9 cellular contexts compared by ENCODE assay signal in genomic region chr17:77419547-77420475, GRCh38.
DNase-seq lines count a peak whose midpoint lies in the region; ATAC-seq lines count a peak whose summit lies in the region.
"Had no signal": no experiment of that assay in that cellular context is flagged by ENCODE, and none has a peak within 500 bp of the region (broad histone marks: within the 10 kb centered on the region; RNA-seq: fewer than 3 reads in every experiment).

No MANE protein-coding gene starts in this region.

- H3K4me3 ChIP-seq in mesodermal cell (ENCODE audit: extremely low read depth, insufficient read depth, low read length, poor library complexity, severe bottlenecking): no peak overlapping the region
- H3K4me3 ChIP-seq: GM23248 had no signal

- no peaks in the 10 kb centered on the region for H3K9me3 ChIP-seq in mesodermal cell (ENCODE audit: control insufficient read depth, low read length)

- no peaks in the 10 kb centered on the region for H3K27me3 Mint-ChIP-seq in activated CD8-positive, alpha-beta T cell treated with anti-CD3 and anti-CD28 coated beads, Interleukin-2, amount 10 ng/mL, durations not matched to agents 7 days and 5 days (ENCODE audit: low read depth)

- H3K27ac Mint-ChIP-seq in activated CD8-positive, alpha-beta T cell treated with anti-CD3 and anti-CD28 coated beads, Interleukin-2, amount 10 ng/mL, durations not matched to agents 7 days and 5 days: peak overlapping the region; percentile 80

- H3K9me3 Mint-ChIP-seq in activated CD8-positive, alpha-beta T cell treated with anti-CD3 and anti-CD28 coated beads, Interleukin-2, amount 10 ng/mL, durations not matched to agents 7 days and 5 days (ENCODE audit: insufficient read depth): no peaks in the 10 kb centered on the region

- DNase-seq in COLO668 (lab: John Stamatoyannopoulos, UW; ENCODE audit: unreplicated experiment) (peak; percentile 75), HuH-7 (ENCODE audit: low spot score) (peak; percentile 64), C1 segment of cervical spinal cord (lab: John Stamatoyannopoulos, UW) (no peak), retina (no peak)
- DNase-seq in activated CD8-positive, alpha-beta T cell treated with anti-CD3 and anti-CD28 coated beads, Interleukin-2, amount 10 ng/mL, durations not matched to agents 7 days and 5 days: peak; percentile 74
- DNase-seq: GM23248 had no signal

- CTCF ChIA-PET in activated CD8-positive, alpha-beta T cell treated with anti-CD3 and anti-CD28 coated beads, Interleukin-2, amount 10 ng/mL, durations not matched to agents 7 days and 5 days (lab: Charles Lee): interaction anchor here (0.6 to 12.5 kb wide), 9 partner anchors 7 to 103 kb away, joined by 3 to 149 read pairs (median 6); no protein-coding TSS in a partner anchor

- H3K27ac ChIP-seq in mesodermal cell (ENCODE audit: low read depth, low read length, severe bottlenecking): peak overlapping the region; percentile 53
- H3K27ac ChIP-seq: GM23248 had no signal

- H3K4me3 Mint-ChIP-seq in activated CD8-positive, alpha-beta T cell treated with anti-CD3 and anti-CD28 coated beads, Interleukin-2, amount 10 ng/mL, durations not matched to agents 7 days and 5 days: peak overlapping the region; percentile 57

- H3K36me3 ChIP-seq in mesodermal cell (ENCODE audit: control insufficient read depth, insufficient read depth, low read length): peaks cover 31% of the 10 kb centered on the region

- WGBS in mesodermal cell (ENCODE audit: insufficient coverage in 2 of 2), 2 experiments: 42 to 51% methylated on average over 21 to 23 of the region's 26 CpGs

- H3K4me1 Mint-ChIP-seq in activated CD8-positive, alpha-beta T cell treated with anti-CD3 and anti-CD28 coated beads, Interleukin-2, amount 10 ng/mL, durations not matched to agents 7 days and 5 days (ENCODE audit: low read depth): peaks cover 85% of the 10 kb centered on the region

- peak; percentile 32 for ATAC-seq in activated CD8-positive, alpha-beta T cell treated with anti-CD3 and anti-CD28 coated beads, Interleukin-2, amount 10 ng/mL, durations not matched to agents 7 days and 5 days
- ATAC-seq in HG03432 (IDR thresholded peaks at IDR 0.05; ENCODE audit: unreplicated experiment) (no peak), HG03439 (IDR thresholded peaks at IDR 0.05; ENCODE audit: unreplicated experiment) (no peak)

- H3K4me1 ChIP-seq in mesodermal cell (ENCODE audit: control insufficient read depth, insufficient read depth, low read length, poor library complexity, severe bottlenecking): peaks cover 64% of the 10 kb centered on the region

- H3K36me3 Mint-ChIP-seq in activated CD8-positive, alpha-beta T cell treated with anti-CD3 and anti-CD28 coated beads, Interleukin-2, amount 10 ng/mL, durations not matched to agents 7 days and 5 days (ENCODE audit: low read depth): peaks cover 42% of the 10 kb centered on the region

- POLR2A ChIA-PET in activated CD8-positive, alpha-beta T cell treated with anti-CD3 and anti-CD28 coated beads, Interleukin-2, amount 10 ng/mL, durations not matched to agents 7 days and 5 days (lab: Charles Lee): interaction anchor here (0.6 to 2.3 kb wide), 6 partner anchors 17 to 538 kb away, joined by 3 to 9 read pairs (median 4); no protein-coding TSS in a partner anchor

Comparison
In these comparisons a context has a peak if more than half of its experiments do, and no peak if none do; other contexts are left out.
1. DNase-seq: peak in COLO668 (single experiment), HuH-7 (single experiment) and activated CD8-positive, alpha-beta T cell treated with anti-CD3 and anti-CD28 coated beads, Interleukin-2, amount 10 ng/mL, durations not matched to agents 7 days and 5 days (single experiment); none in C1 segment of cervical spinal cord (0 of 14) and retina (single experiment).